In the genomic region with DNA sequence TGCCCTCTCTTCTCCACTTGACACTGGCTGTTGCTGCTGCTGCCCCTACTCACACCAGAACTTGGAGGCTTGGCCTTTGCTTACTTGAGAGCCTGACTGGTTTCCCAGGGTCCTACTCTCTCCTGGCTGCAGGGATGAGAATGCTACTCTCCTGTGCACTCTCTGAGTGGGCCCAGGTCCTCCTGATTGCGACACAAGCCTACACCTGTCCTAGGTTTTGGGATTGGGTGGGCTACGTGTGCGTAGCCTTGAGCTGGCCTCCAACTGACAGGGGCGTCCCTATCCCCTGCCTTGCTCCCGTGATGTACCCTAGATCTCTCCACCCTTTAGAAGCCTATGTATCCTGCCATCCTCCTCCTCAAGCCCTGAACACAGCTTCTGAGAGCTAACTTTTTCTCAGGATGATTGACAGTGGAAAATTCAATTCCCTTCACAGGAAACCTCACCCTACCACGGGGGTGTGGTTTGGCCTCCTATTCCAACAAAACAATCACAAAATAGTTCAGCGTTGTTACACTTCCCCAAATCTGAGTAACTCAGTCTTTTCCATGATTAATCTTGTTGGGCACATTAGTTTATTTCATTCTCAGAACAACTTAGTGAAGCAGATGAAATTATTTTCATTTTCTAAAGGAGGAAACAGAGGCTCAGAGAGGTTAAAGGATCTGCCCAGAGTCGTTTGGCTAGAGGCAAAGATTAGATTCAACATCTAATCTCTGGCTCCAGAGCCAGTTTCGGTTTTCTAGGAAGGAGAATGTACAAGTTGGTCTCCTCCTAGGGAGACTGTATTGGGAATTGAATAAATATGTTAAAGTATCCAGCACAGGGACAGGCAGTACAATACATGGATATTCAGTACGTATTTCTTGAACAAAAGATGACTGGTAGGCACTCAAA, we compare ENCODE assay signal across 1 cellular context.
TF ChIP-seq lines count a peak whose summit lies in the region.

No MANE protein-coding gene starts in this region.

TF ChIP-seq in K562, 482 proteins besides CTCF, POLR2A, EP300 and RAD21 (continued from another document):
- TF ChIP-seq ZNF764 (CRISPR knock-in tag; IDR thresholded peaks at IDR 0.05; ENCODE audit: low read depth) = no peak
